17 cellular contexts compared by ENCODE assay signal in the genomic region with DNA sequence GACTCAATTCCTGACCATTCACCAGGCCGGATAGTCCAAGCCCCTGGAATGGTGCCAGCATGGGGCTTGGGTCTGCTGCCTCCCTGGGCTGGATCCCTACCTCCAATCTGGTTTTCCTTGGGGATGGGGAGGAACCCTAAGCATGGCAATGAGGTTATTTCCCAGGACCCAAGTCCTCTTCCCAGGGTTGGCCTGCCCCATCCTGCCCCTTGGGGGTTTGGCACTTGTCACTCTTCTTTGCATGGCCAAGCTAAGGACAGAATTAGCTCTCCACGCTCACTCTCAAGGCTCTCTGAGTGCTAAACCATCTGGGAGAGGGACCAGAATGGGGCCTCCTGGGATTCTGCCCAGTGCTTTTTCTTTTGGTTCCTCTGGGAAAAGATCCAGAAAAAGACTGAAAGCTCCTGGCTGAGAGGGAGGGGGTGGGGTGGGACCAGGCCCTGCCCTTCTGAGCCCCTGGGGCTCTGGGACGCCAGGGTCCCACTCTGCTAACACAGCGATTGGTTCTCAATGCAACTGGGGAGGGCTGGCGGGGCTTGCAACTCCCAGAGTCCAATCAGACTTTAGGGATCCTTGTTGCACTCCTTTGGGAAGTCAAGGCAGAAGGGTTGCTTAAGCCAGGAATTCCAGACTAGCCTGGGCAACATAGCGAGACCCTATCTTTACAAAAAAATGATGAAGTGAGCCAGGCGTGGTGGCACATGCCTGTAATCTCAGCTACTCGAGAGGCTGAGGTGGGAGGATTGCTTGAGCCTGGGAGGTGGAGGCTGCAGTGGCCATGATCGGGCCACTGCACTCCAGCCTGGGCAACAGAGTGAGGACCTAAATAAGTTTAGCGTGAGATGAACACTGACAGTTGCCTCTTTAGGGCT. TPM values are rescaled to one million over a fixed set of nuclear protein-coding genes. Genes with fewer than 3 reads are reported as not detected.
A peak's percentile ranks its signal among the peaks of the same experiment; 100 is the strongest.
DNase-seq lines count a peak whose midpoint lies in the region; ATAC-seq and TF ChIP-seq lines count a peak whose summit lies in the region.
"Had no signal": no experiment of that assay in that cellular context is flagged by ENCODE, and none has a peak within 500 bp of the region (broad histone marks: within the 10 kb centered on the region; RNA-seq: fewer than 3 reads in every experiment).

No MANE protein-coding gene starts in this region.

- DNase-seq in natural killer cell (no peak), Right ventricle myocardium superior (no peak), pons (ENCODE audit: low spot score) (peak; percentile 56), aorta (peak in 1 of 2 donors; percentile 69), ecto neural progenitor cell (ENCODE audit: low spot score) (no peak), NCI-H345 (lab: John Stamatoyannopoulos, UW) (no peak), MCF 10A (ENCODE audit: unreplicated experiment) (no peak)
- no peak for DNase-seq in natural killer cell treated with Interleukin-12 subunit alpha and Interleukin-12 subunit beta and Interleukin-15 and Interleukin-18, amount 100 ng/mL, for 72 hours (ENCODE audit: low spot score)
- DNase-seq: activated CD4-positive, alpha-beta memory T cell treated with anti-CD3 and anti-CD28 coated beads, Interleukin-2, amount 10 ng/mL, durations not matched to agents 7 days and 5 days; foreskin melanocyte; H7; Karpas-422; NCI-H82; right lobe of liver; stimulated activated naive CD8-positive, alpha-beta T cell treated with anti-CD3 and anti-CD28 coated beads, Interleukin-15, amount 100 ng/mL, for 72 hours; T1000 had no signal

- H3K4me3 Mint-ChIP-seq in natural killer cell = no peak overlapping the region
- no peak overlapping the region for H3K4me3 Mint-ChIP-seq in natural killer cell treated with Interleukin-12 subunit alpha and Interleukin-12 subunit beta and Interleukin-15 and Interleukin-18, amount 100 ng/mL, for 72 hours
- no peak overlapping the region for H3K4me3 Mint-ChIP-seq in MCF 10A (ENCODE audit: unreplicated experiment)
- H3K4me3 Mint-ChIP-seq: activated CD4-positive, alpha-beta memory T cell treated with anti-CD3 and anti-CD28 coated beads, Interleukin-2, amount 10 ng/mL, durations not matched to agents 7 days and 5 days; activated T-helper 17 cell treated with anti-CD3 and anti-CD28 coated beads, Interleukin-2, amount 50 U/mL, for 72 hours; stimulated activated naive CD8-positive, alpha-beta T cell treated with anti-CD3 and anti-CD28 coated beads, Interleukin-15, amount 100 ng/mL, for 72 hours had no signal

- no peaks in the 10 kb centered on the region for H3K9me3 ChIP-seq in aorta (ENCODE audit: control insufficient read depth, low read length)
- H3K9me3 ChIP-seq: right lobe of liver had no signal

- H3K9me3 Mint-ChIP-seq in natural killer cell (peaks cover 9 to 12% of the 10 kb centered on the region in 2 donors), MCF 10A (ENCODE audit: unreplicated experiment) (peaks cover 22% of the 10 kb centered on the region)
- H3K9me3 Mint-ChIP-seq in natural killer cell treated with Interleukin-12 subunit alpha and Interleukin-12 subunit beta and Interleukin-15 and Interleukin-18, amount 100 ng/mL, for 72 hours = peaks cover 16% of the 10 kb centered on the region

- POLR2A ChIA-PET in MCF 10A (lab: Yijun Ruan, JAX) = no interaction called here

- peak overlapping the region in 1 of 2 donors; percentile 55 for H3K27ac ChIP-seq in aorta (ENCODE audit: low read depth in 1 of 2, low read length in 2 of 2)
- H3K27ac ChIP-seq: right lobe of liver had no signal

- no peaks in the 10 kb centered on the region for H3K4me1 ChIP-seq in aorta (ENCODE audit: control insufficient read depth in 1 of 2, insufficient read depth in 2 of 2, low read length in 2 of 2)
- H3K4me1 ChIP-seq: right lobe of liver had no signal

- WGBS in aorta, 2 donors = 38 to 44% methylated on average over 10 of the region's 10 CpGs

- H3K27ac Mint-ChIP-seq in natural killer cell (peak overlapping the region; percentile 42 to 79), MCF 10A (ENCODE audit: low read depth, unreplicated experiment) (no peak overlapping the region)
- peak overlapping the region in 1 of 2 donors; percentile 12 for H3K27ac Mint-ChIP-seq in natural killer cell treated with Interleukin-12 subunit alpha and Interleukin-12 subunit beta and Interleukin-15 and Interleukin-18, amount 100 ng/mL, for 72 hours
- H3K27ac Mint-ChIP-seq: activated CD4-positive, alpha-beta memory T cell treated with anti-CD3 and anti-CD28 coated beads, Interleukin-2, amount 10 ng/mL, durations not matched to agents 7 days and 5 days; activated T-helper 17 cell treated with anti-CD3 and anti-CD28 coated beads, Interleukin-2, amount 50 U/mL, for 72 hours had no signal

- H3K36me3 ChIP-seq in aorta (ENCODE audit: control insufficient read depth in 1 of 2, insufficient read depth in 2 of 2, low read length in 1 of 2) = no peaks in the 10 kb centered on the region

- CTCF ChIA-PET in MCF 10A (lab: Yijun Ruan, JAX) = interaction anchor here (0.7 to 1.0 kb wide), 3 partner anchors 9 to 112 kb away, joined by 3 to 4 read pairs (median 4); no protein-coding TSS in a partner anchor

- intact Hi-C loops in natural killer cell (cut with micrococcal nuclease) = no loop called here
- intact Hi-C loops in Right ventricle myocardium superior (cut with DNase I) = no loop called here
- intact Hi-C loops in aorta (cut with DNase I) = no loop called here
- intact Hi-C loops in MCF 10A (cut with micrococcal nuclease) = no loop called here

- BruUV-seq in MCF 10A (replicated peaks; lab: Mats Ljungman, UMichigan) = no TSS peak

- H3K27me3 ChIP-seq in aorta (ENCODE audit: control insufficient read depth in 1 of 2, insufficient read depth in 2 of 2, low read length in 1 of 2) = no peaks in the 10 kb centered on the region
- H3K27me3 ChIP-seq: right lobe of liver had no signal

- no peak for TF ChIP-seq CTCF in natural killer cell (IDR thresholded peaks at IDR 0.05)
- no peak for TF ChIP-seq CTCF in MCF 10A (IDR thresholded peaks at IDR 0.05; ENCODE audit: unreplicated experiment)

- H3K27me3 Mint-ChIP-seq in natural killer cell (ENCODE audit: low read depth in 2 of 2) (no peaks in the 10 kb centered on the region), MCF 10A (ENCODE audit: insufficient read depth, unreplicated experiment) (no peaks in the 10 kb centered on the region)
- no peaks in the 10 kb centered on the region for H3K27me3 Mint-ChIP-seq in natural killer cell treated with Interleukin-12 subunit alpha and Interleukin-12 subunit beta and Interleukin-15 and Interleukin-18, amount 100 ng/mL, for 72 hours
- H3K27me3 Mint-ChIP-seq: activated CD4-positive, alpha-beta memory T cell treated with anti-CD3 and anti-CD28 coated beads, Interleukin-2, amount 10 ng/mL, durations not matched to agents 7 days and 5 days; activated T-helper 17 cell treated with anti-CD3 and anti-CD28 coated beads, Interleukin-2, amount 50 U/mL, for 72 hours; stimulated activated naive CD8-positive, alpha-beta T cell treated with anti-CD3 and anti-CD28 coated beads, Interleukin-15, amount 100 ng/mL, for 72 hours had no signal

- H3K4me1 Mint-ChIP-seq in natural killer cell (peaks cover 4 to 13% of the 10 kb centered on the region in 2 donors), MCF 10A (ENCODE audit: insufficient read depth, unreplicated experiment) (no peaks in the 10 kb centered on the region)
- H3K4me1 Mint-ChIP-seq in natural killer cell treated with Interleukin-12 subunit alpha and Interleukin-12 subunit beta and Interleukin-15 and Interleukin-18, amount 100 ng/mL, for 72 hours (ENCODE audit: low read depth in 2 of 2) = peaks cover 0 to 15% of the 10 kb centered on the region in 2 donors
- H3K4me1 Mint-ChIP-seq: activated CD4-positive, alpha-beta memory T cell treated with anti-CD3 and anti-CD28 coated beads, Interleukin-2, amount 10 ng/mL, durations not matched to agents 7 days and 5 days; activated T-helper 17 cell treated with anti-CD3 and anti-CD28 coated beads, Interleukin-2, amount 50 U/mL, for 72 hours had no signal

- no peak for ATAC-seq in natural killer cell
- ATAC-seq in natural killer cell treated with Interleukin-12 subunit alpha and Interleukin-12 subunit beta and Interleukin-15 and Interleukin-18, amount 100 ng/mL, for 72 hours = no peak
- ATAC-seq in Right ventricle myocardium superior (ENCODE audit: poor library complexity) = peak; percentile 79
- ATAC-seq in aorta (ENCODE audit: low FRiP score) = peak; percentile 60
- ATAC-seq: activated T-helper 17 cell treated with anti-CD3 and anti-CD28 coated beads, Interleukin-2, amount 50 U/mL, for 72 hours had no signal

- H3K36me3 Mint-ChIP-seq in natural killer cell = peaks cover 28% of the 10 kb centered on the region
- peaks cover 33% of the 10 kb centered on the region for H3K36me3 Mint-ChIP-seq in natural killer cell treated with Interleukin-12 subunit alpha and Interleukin-12 subunit beta and Interleukin-15 and Interleukin-18, amount 100 ng/mL, for 72 hours
- peaks cover 4% of the 10 kb centered on the region for H3K36me3 Mint-ChIP-seq in MCF 10A (ENCODE audit: insufficient read depth, unreplicated experiment)

- no peak overlapping the region for H3K4me3 ChIP-seq in aorta (ENCODE audit: low read length in 2 of 2)
- H3K4me3 ChIP-seq: right lobe of liver had no signal

RNA-seq across cellular contexts. Expression of gene DHRS3, which starts 52.7 kb away (rescaled TPM):
- 100 to 1,000 TPM; 106 to 175 (median 153) TPM for total RNA-seq in natural killer cell
- 100 to 1,000 TPM in 1 of 2 donors, 10 to 100 TPM in 1; 96.6 to 178 TPM for total RNA-seq in natural killer cell treated with Interleukin-12 subunit alpha and Interleukin-12 subunit beta and Interleukin-15 and Interleukin-18, amount 100 ng/mL, for 72 hours
- 84.7 TPM for total RNA-seq in Right ventricle myocardium superior
- total RNA-seq in aorta = 100 to 1,000 TPM; 117 to 325 TPM
- 10 to 100 TPM; 27.5 to 57.7 TPM for polyA plus RNA-seq in aorta
- total RNA-seq in MCF 10A (2022) = 1.4 and 1.5 TPM in 2 replicates

Comparison
In these comparisons a context has a peak if more than half of its experiments do, and no peak if none do; other contexts are left out.
1. ATAC-seq: peak in Right ventricle myocardium superior (single experiment) and aorta (single experiment); none in natural killer cell (0 of 3) and natural killer cell treated with Interleukin-12 subunit alpha and Interleukin-12 subunit beta and Interleukin-15 and Interleukin-18, amount 100 ng/mL, for 72 hours (0 of 2).
2. RNA of gene DHRS3, which starts 52.7 kb away (total RNA-seq): 117 to 325 TPM in aorta, 96.6 to 178 TPM in natural killer cell treated with Interleukin-12 subunit alpha and Interleukin-12 subunit beta and Interleukin-15 and Interleukin-18, amount 100 ng/mL, for 72 hours, 106 to 175 TPM in natural killer cell and 84.7 TPM in Right ventricle myocardium superior (single experiment); 1.4 to 1.5 TPM in MCF 10A; every median in the first group is over 10 times any median in the second.